ENCODE assay signal across 2 cellular contexts in the genomic region with DNA sequence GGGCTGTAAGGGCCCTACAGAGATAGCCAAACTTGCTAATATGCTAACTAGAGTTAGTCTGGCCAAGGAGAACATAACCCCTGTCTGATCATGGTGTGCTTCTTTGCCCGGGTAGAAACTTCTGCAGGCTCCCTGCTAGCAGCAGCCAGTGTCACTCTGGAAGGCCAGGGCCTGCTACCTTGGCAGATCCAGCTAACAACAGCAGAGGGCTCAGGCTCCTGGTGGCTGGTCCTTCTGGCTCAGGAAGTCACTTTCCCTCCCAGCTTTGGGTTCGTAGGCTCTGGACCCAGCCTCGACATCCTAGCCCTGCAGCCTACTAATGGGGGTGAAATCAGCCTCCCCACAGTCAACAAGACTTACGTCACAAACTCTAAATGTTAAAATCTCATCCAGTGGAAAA.
TF ChIP-seq lines count a peak whose summit lies in the region.

No MANE protein-coding gene starts in this region.

TF ChIP-seq in WTC11, 78 proteins besides CTCF, POLR2A, EP300 and RAD21 (continued from another document):
- TF ChIP-seq, protein P1, sequence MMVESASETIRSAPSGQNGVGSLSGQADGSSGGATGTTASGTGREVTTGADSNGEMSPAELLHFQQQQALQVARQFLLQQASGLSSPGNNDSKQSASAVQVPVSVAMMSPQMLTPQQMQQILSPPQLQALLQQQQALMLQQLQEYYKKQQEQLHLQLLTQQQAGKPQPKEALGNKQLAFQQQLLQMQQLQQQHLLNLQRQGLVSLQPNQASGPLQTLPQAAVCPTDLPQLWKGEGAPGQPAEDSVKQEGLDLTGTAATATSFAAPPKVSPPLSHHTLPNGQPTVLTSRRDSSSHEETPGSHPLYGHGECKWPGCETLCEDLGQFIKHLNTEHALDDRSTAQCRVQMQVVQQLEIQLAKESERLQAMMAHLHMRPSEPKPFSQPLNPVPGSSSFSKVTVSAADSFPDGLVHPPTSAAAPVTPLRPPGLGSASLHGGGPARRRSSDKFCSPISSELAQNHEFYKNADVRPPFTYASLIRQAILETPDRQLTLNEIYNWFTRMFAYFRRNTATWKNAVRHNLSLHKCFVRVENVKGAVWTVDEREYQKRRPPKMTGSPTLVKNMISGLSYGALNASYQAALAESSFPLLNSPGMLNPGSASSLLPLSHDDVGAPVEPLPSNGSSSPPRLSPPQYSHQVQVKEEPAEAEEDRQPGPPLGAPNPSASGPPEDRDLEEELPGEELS (CRISPR knock-in tag; IDR thresholded peaks at IDR 0.05) = no peak
- TF ChIP-seq, protein P2, sequence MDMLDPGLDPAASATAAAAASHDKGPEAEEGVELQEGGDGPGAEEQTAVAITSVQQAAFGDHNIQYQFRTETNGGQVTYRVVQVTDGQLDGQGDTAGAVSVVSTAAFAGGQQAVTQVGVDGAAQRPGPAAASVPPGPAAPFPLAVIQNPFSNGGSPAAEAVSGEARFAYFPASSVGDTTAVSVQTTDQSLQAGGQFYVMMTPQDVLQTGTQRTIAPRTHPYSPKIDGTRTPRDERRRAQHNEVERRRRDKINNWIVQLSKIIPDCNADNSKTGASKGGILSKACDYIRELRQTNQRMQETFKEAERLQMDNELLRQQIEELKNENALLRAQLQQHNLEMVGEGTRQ (CRISPR knock-in tag; IDR thresholded peaks at IDR 0.05) = no peak
- no peak for TF ChIP-seq TEAD4 (CRISPR knock-in tag; IDR thresholded peaks at IDR 0.05)
- TF ChIP-seq SMAD4 (CRISPR knock-in tag; IDR thresholded peaks at IDR 0.05) = no peak
- TF ChIP-seq ZNF396 (CRISPR knock-in tag; IDR thresholded peaks at IDR 0.05; ENCODE audit: borderline replicate concordance) = no peak
- TF ChIP-seq, protein P3, sequence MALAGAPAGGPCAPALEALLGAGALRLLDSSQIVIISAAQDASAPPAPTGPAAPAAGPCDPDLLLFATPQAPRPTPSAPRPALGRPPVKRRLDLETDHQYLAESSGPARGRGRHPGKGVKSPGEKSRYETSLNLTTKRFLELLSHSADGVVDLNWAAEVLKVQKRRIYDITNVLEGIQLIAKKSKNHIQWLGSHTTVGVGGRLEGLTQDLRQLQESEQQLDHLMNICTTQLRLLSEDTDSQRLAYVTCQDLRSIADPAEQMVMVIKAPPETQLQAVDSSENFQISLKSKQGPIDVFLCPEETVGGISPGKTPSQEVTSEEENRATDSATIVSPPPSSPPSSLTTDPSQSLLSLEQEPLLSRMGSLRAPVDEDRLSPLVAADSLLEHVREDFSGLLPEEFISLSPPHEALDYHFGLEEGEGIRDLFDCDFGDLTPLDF (CRISPR knock-in tag; IDR thresholded peaks at IDR 0.05) = no peak
- TF ChIP-seq, protein P4, sequence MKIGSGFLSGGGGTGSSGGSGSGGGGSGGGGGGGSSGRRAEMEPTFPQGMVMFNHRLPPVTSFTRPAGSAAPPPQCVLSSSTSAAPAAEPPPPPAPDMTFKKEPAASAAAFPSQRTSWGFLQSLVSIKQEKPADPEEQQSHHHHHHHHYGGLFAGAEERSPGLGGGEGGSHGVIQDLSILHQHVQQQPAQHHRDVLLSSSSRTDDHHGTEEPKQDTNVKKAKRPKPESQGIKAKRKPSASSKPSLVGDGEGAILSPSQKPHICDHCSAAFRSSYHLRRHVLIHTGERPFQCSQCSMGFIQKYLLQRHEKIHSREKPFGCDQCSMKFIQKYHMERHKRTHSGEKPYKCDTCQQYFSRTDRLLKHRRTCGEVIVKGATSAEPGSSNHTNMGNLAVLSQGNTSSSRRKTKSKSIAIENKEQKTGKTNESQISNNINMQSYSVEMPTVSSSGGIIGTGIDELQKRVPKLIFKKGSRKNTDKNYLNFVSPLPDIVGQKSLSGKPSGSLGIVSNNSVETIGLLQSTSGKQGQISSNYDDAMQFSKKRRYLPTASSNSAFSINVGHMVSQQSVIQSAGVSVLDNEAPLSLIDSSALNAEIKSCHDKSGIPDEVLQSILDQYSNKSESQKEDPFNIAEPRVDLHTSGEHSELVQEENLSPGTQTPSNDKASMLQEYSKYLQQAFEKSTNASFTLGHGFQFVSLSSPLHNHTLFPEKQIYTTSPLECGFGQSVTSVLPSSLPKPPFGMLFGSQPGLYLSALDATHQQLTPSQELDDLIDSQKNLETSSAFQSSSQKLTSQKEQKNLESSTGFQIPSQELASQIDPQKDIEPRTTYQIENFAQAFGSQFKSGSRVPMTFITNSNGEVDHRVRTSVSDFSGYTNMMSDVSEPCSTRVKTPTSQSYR (CRISPR knock-in tag; IDR thresholded peaks at IDR 0.05) = no peak

TF ChIP-seq in SK-N-SH treated with all-trans-retinoic acid at 6 μM for 48 hours, 23 proteins besides CTCF, POLR2A, EP300 and RAD21 (continued from another document):
- TF ChIP-seq, protein P5, sequence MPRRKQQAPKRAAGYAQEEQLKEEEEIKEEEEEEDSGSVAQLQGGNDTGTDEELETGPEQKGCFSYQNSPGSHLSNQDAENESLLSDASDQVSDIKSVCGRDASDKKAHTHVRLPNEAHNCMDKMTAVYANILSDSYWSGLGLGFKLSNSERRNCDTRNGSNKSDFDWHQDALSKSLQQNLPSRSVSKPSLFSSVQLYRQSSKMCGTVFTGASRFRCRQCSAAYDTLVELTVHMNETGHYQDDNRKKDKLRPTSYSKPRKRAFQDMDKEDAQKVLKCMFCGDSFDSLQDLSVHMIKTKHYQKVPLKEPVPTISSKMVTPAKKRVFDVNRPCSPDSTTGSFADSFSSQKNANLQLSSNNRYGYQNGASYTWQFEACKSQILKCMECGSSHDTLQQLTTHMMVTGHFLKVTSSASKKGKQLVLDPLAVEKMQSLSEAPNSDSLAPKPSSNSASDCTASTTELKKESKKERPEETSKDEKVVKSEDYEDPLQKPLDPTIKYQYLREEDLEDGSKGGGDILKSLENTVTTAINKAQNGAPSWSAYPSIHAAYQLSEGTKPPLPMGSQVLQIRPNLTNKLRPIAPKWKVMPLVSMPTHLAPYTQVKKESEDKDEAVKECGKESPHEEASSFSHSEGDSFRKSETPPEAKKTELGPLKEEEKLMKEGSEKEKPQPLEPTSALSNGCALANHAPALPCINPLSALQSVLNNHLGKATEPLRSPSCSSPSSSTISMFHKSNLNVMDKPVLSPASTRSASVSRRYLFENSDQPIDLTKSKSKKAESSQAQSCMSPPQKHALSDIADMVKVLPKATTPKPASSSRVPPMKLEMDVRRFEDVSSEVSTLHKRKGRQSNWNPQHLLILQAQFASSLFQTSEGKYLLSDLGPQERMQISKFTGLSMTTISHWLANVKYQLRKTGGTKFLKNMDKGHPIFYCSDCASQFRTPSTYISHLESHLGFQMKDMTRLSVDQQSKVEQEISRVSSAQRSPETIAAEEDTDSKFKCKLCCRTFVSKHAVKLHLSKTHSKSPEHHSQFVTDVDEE (CRISPR knock-in tag; IDR thresholded peaks at IDR 0.05) = no peak
- TF ChIP-seq OSR1 (CRISPR knock-in tag; IDR thresholded peaks at IDR 0.05) (no peak), TOX (CRISPR knock-in tag; IDR thresholded peaks at IDR 0.05; ENCODE audit: borderline replicate concordance) (no peak)
- TF ChIP-seq, protein P6, sequence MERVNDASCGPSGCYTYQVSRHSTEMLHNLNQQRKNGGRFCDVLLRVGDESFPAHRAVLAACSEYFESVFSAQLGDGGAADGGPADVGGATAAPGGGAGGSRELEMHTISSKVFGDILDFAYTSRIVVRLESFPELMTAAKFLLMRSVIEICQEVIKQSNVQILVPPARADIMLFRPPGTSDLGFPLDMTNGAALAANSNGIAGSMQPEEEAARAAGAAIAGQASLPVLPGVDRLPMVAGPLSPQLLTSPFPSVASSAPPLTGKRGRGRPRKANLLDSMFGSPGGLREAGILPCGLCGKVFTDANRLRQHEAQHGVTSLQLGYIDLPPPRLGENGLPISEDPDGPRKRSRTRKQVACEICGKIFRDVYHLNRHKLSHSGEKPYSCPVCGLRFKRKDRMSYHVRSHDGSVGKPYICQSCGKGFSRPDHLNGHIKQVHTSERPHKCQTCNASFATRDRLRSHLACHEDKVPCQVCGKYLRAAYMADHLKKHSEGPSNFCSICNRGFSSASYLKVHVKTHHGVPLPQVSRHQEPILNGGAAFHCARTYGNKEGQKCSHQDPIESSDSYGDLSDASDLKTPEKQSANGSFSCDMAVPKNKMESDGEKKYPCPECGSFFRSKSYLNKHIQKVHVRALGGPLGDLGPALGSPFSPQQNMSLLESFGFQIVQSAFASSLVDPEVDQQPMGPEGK (CRISPR knock-in tag; IDR thresholded peaks at IDR 0.05; ENCODE audit: borderline replicate concordance) = no peak
- TF ChIP-seq, protein P7, sequence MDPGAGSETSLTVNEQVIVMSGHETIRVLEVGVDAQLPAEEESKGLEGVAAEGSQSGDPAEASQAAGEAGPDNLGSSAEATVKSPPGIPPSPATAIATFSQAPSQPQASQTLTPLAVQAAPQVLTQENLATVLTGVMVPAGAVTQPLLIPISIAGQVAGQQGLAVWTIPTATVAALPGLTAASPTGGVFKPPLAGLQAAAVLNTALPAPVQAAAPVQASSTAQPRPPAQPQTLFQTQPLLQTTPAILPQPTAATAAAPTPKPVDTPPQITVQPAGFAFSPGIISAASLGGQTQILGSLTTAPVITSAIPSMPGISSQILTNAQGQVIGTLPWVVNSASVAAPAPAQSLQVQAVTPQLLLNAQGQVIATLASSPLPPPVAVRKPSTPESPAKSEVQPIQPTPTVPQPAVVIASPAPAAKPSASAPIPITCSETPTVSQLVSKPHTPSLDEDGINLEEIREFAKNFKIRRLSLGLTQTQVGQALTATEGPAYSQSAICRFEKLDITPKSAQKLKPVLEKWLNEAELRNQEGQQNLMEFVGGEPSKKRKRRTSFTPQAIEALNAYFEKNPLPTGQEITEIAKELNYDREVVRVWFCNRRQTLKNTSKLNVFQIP (CRISPR knock-in tag; IDR thresholded peaks at IDR 0.05; ENCODE audit: borderline replicate concordance, low read depth) = no peak
